9 cellular contexts compared by ENCODE assay signal in the genomic region with DNA sequence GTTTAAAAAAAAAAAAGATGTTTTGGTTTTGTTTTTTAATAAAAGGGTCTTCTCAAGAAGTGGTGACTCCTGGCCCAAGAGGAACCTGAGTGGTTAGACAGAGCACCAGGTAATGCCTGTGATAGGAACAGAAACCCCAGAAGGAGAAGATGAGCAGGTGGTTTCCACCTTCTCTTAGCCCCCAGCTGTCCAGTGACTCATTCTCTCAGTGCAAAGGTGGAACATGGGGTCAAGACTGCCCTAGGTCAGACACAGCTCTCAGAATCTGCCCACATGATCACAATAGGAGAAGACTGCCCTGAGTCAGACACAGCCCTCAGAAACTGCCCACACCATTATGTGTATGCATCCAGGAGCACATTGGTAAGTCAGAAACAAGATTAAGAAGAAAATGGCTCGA.
DNase-seq lines count a peak whose midpoint lies in the region; ATAC-seq lines count a peak whose summit lies in the region.
"Had no signal": no experiment of that assay in that cellular context is flagged by ENCODE, and none has a peak within 500 bp of the region (broad histone marks: within the 10 kb centered on the region; RNA-seq: fewer than 3 reads in every experiment).

No MANE protein-coding gene starts in this region.

- H3K27me3 Mint-ChIP-seq in memory B cell, result peaks cover 1% of the 10 kb centered on the region

- ATAC-seq in GM18861 (IDR thresholded peaks at IDR 0.05; ENCODE audit: unreplicated experiment) (peak; percentile 93), GM21390 (IDR thresholded peaks at IDR 0.05; ENCODE audit: unreplicated experiment) (peak; percentile 86), HG03103 (IDR thresholded peaks at IDR 0.05; ENCODE audit: low read depth, unreplicated experiment) (peak; percentile 83), memory B cell (ENCODE audit: low read depth) (peak; percentile 83)
- ATAC-seq: activated CD8-positive, alpha-beta memory T cell treated with anti-CD3 and anti-CD28 coated beads, Interleukin-2, amount 10 ng/mL, durations not matched to agents 7 days and 5 days had no signal

- peak overlapping the region; percentile 80 for H3K27ac Mint-ChIP-seq in memory B cell
- H3K27ac Mint-ChIP-seq: activated CD8-positive, alpha-beta memory T cell treated with anti-CD3 and anti-CD28 coated beads, Interleukin-2, amount 10 ng/mL, durations not matched to agents 7 days and 5 days had no signal

- peak in 1 of 2 donors; percentile 3 for DNase-seq in memory B cell (ENCODE audit: low spot score in 2 of 2)
- DNase-seq in NCI-H1930 (lab: John Stamatoyannopoulos, UW), result no peak
- DNase-seq in stimulated activated CD4-positive, alpha-beta T cell treated with anti-CD3 and anti-CD28 coated beads, Interleukin-4, amount 100 ng/mL, for 1 hour, result no peak
- DNase-seq in SW480 (ENCODE audit: low spot score), result no peak
- no peak for DNase-seq in NCI-H1436 treated with DMSO at 0.1 percent for 48 hours (lab: John Stamatoyannopoulos, UW)
- DNase-seq: activated CD8-positive, alpha-beta memory T cell treated with anti-CD3 and anti-CD28 coated beads, Interleukin-2, amount 10 ng/mL, durations not matched to agents 7 days and 5 days had no signal

- H3K4me1 Mint-ChIP-seq in memory B cell, result peaks cover 21% of the 10 kb centered on the region
- H3K4me1 Mint-ChIP-seq: activated CD8-positive, alpha-beta memory T cell treated with anti-CD3 and anti-CD28 coated beads, Interleukin-2, amount 10 ng/mL, durations not matched to agents 7 days and 5 days had no signal

- no peaks in the 10 kb centered on the region for H3K9me3 Mint-ChIP-seq in memory B cell

- no peaks in the 10 kb centered on the region for H3K36me3 Mint-ChIP-seq in memory B cell
- H3K36me3 Mint-ChIP-seq: activated CD8-positive, alpha-beta memory T cell treated with anti-CD3 and anti-CD28 coated beads, Interleukin-2, amount 10 ng/mL, durations not matched to agents 7 days and 5 days had no signal

- H3K4me3 Mint-ChIP-seq in memory B cell, result peak overlapping the region; percentile 65
- H3K4me3 Mint-ChIP-seq: activated CD8-positive, alpha-beta memory T cell treated with anti-CD3 and anti-CD28 coated beads, Interleukin-2, amount 10 ng/mL, durations not matched to agents 7 days and 5 days had no signal
